Comparison of ENCODE assay signal across 26 cellular contexts in genomic region chr6:120186080-120186479, GRCh38.
"Had no signal": no experiment of that assay in that cellular context is flagged by ENCODE, and none has a peak within 500 bp of the region (broad histone marks: within the 10 kb centered on the region; RNA-seq: fewer than 3 reads in every experiment).

No MANE protein-coding gene starts in this region.

- FAIRE-seq: urothelium cell line had no signal

- H3K4me3 ChIP-seq: stomach, suprapubic skin, testis, thoracic aorta, thyroid gland, tibial artery, tibial nerve, transverse colon, upper lobe of left lung, upper lobe of right lung, uterus, vagina had no signal

- DNase-seq: stimulated activated CD4-positive, alpha-beta T cell treated with anti-CD3 and anti-CD28 coated beads, Interleukin-2, amount 100 ng/mL, for 48 hours; stimulated activated CD4-positive, alpha-beta T cell treated with anti-CD3 and anti-CD28 coated beads, Interleukin-4, amount 100 ng/mL, for 1 hour; stimulated activated CD4-positive, alpha-beta T cell treated with anti-CD3 and anti-CD28 coated beads, Interleukin-4, amount 100 ng/mL, for 24 hours; stimulated activated CD4-positive, alpha-beta T cell treated with anti-CD3 and anti-CD28 coated beads, Interleukin-4, amount 100 ng/mL, for 4 hours; stimulated activated CD8-positive, alpha-beta memory T cell treated with anti-CD3 and anti-CD28 coated beads, Interleukin-4, amount 100 ng/mL, for 48 hours; stimulated activated naive B cell treated with anti-CD40 and anti-IgM and Interleukin-4, amounts not matched to agents 10 μg/mL and 1 μg/mL and 100 μg/mL, for 72 hours; stimulated activated naive CD4-positive, alpha-beta T cell; stimulated activated naive CD4-positive, alpha-beta T cell treated with Interleukin-2 at 50 U/mL for 16 hours; stimulated activated naive CD8-positive, alpha-beta T cell treated with anti-CD3 and anti-CD28 coated beads, Interleukin-15, amount 100 ng/mL, for 72 hours; stimulated activated naive CD8-positive, alpha-beta T cell treated with anti-CD3 and anti-CD28 coated beads, Interleukin-15, Interleukin-2, amounts not matched to agents 100 U/mL and 50 U/mL, for 24 hours; stomach; testis; thyroid gland; tibial artery; transverse colon; trophoblast cell; upper lobe of left lung; upper lobe of right lung; uterus had no signal

- H3K27me3 ChIP-seq: stomach, suprapubic skin, testis, thyroid gland, tibial artery, tibial nerve, transverse colon, upper lobe of left lung, upper lobe of right lung, uterus, vagina had no signal

- ATAC-seq: stimulated activated effector memory CD8-positive, alpha-beta T cell treated with anti-CD3 and anti-CD28 coated beads, Interleukin-12 subunit alpha, Interleukin-12 subunit beta, amount 100 ng/mL, for 72 hours; stimulated activated memory B cell treated with anti-CD40 and anti-IgM and Interleukin-4, amounts not matched to agents 10 μg/mL and 1 μg/mL and 100 μg/mL, for 72 hours; stimulated activated naive B cell treated with anti-CD40 and anti-IgM and Interleukin-4, amounts not matched to agents 10 μg/mL and 1 μg/mL and 100 μg/mL, for 72 hours; stimulated activated naive CD8-positive, alpha-beta T cell treated with anti-CD3 and anti-CD28 coated beads, Interleukin-15, amount 100 ng/mL, for 72 hours; stimulated activated naive CD8-positive, alpha-beta T cell treated with anti-CD3 and anti-CD28 coated beads, Interleukin-15, Interleukin-2, amounts not matched to agents 100 U/mL and 50 U/mL, for 24 hours; upper lobe of right lung had no signal

- H3K9me3 ChIP-seq: suprapubic skin, testis, thoracic aorta, thyroid gland, tibial artery, tibial nerve, transverse colon, upper lobe of left lung, upper lobe of right lung, uterus, vagina had no signal

- H3K4me1 ChIP-seq: stomach, suprapubic skin, testis, thyroid gland, tibial artery, tibial nerve, transverse colon, upper lobe of left lung, upper lobe of right lung, uterus, vagina had no signal

- H3K27ac ChIP-seq: stomach, suprapubic skin, testis, thoracic aorta, thyroid gland, tibial artery, tibial nerve, transverse colon, upper lobe of left lung, upper lobe of right lung, uterus, vagina had no signal

- H3K36me3 ChIP-seq: stomach, suprapubic skin, thoracic aorta, thyroid gland, tibial artery, tibial nerve, transverse colon, upper lobe of left lung, upper lobe of right lung, uterus, vagina had no signal
